Comparison of ENCODE assay signal across 11 cellular contexts in genomic region chr10:130189466-130190064, GRCh38. TPM values are rescaled to one million over a fixed set of nuclear protein-coding genes. Genes with fewer than 3 reads are reported as not detected.
A peak's percentile ranks its signal among the peaks of the same experiment; 100 is the strongest.
DNase-seq lines count a peak whose midpoint lies in the region; ATAC-seq, FAIRE-seq and TF ChIP-seq lines count a peak whose summit lies in the region.
"Had no signal": no experiment of that assay in that cellular context is flagged by ENCODE, and none has a peak within 500 bp of the region (broad histone marks: within the 10 kb centered on the region; RNA-seq: fewer than 3 reads in every experiment).

No MANE protein-coding gene starts in this region.

- TF ChIP-seq CTCF in RWPE1 (conservative IDR thresholded peaks at IDR 0.05; ENCODE audit: low read depth) (no peak), HepG2 (CRISPR knock-in tag; IDR thresholded peaks at IDR 0.05) (no peak), upper lobe of right lung (IDR thresholded peaks at IDR 0.05) (no peak)

- in situ Hi-C loops in HepG2 (cut with HindIII; ENCODE audit: extremely low pct_ligation_motif_present, low pct_unique_long_range_greater_than_20kb), result loop anchor here (25.0 kb wide), 1 partner anchor 1698 kb away; no protein-coding TSS in a partner anchor

- no peaks in the 10 kb centered on the region for H3K9me3 ChIP-seq in HepG2 (ENCODE audit: low read length)
- no peaks in the 10 kb centered on the region for H3K9me3 ChIP-seq in upper lobe of right lung
- H3K9me3 ChIP-seq: gastroesophageal sphincter, right lobe of liver had no signal

- whole genome bisulfite sequencing in HepG2 (ENCODE audit: low lambda C conversion rate), result 95% methylated on average over 5 of the region's 30 CpGs

- H2AFZ ChIP-seq in HepG2 (ENCODE audit: low read length), result no peak overlapping the region

- no peak for FAIRE-seq in HepG2 (lab: Jason Lieb, UNC)

- no peak for TF ChIP-seq POLR2A in HepG2 (IDR thresholded peaks at IDR 0.05; ENCODE audit: insufficient read depth in 1 of 2, low read depth in 2 of 2, low read length in 2 of 2)

- peak; percentile 16 for DNase-seq in stimulated activated CD4-positive, alpha-beta T cell treated with anti-CD3 and anti-CD28 coated beads, Interleukin-15, amount 100 ng/mL, for 24 hours
- DNase-seq in stimulated activated CD4-positive, alpha-beta T cell treated with anti-CD3 and anti-CD28 coated beads, Interleukin-4, amount 100 ng/mL, for 1 hour, result no peak
- no peak for DNase-seq in RWPE1 (ENCODE audit: low spot score)
- no peak for DNase-seq in HepG2 (ENCODE audit: low spot score)
- DNase-seq in upper lobe of right lung, result no peak
- DNase-seq in activated CD8-positive, alpha-beta memory T cell treated with anti-CD3 and anti-CD28 coated beads, Interleukin-2, amount 50 U/mL, for 48 hours, result no peak
- DNase-seq: NCI-H1417 treated with DMSO at 0.1 percent for 48 hours had no signal

- CTCF ChIA-PET in RWPE1 (lab: Yijun Ruan, JAX), result interaction anchor here (0.5 to 1.1 kb wide), 6 partner anchors 8 to 1685 kb away, joined by 3 to 7 read pairs (median 3); no protein-coding TSS in a partner anchor
- CTCF ChIA-PET in HepG2 (lab: Yijun Ruan, JAX; ENCODE audit: low intra/inter-chr PET ratio, low total read pairs), result no interaction called here

- no peaks in the 10 kb centered on the region for H4K20me1 ChIP-seq in HepG2 (ENCODE audit: insufficient read depth, low read length)

- peak; percentile 12 for ATAC-seq in HepG2
- ATAC-seq in upper lobe of right lung, result peak; percentile 0
- ATAC-seq in HG02970 (IDR thresholded peaks at IDR 0.05; ENCODE audit: low FRiP score, unreplicated experiment), result no peak
- ATAC-seq in HG02938 (IDR thresholded peaks at IDR 0.05; ENCODE audit: unreplicated experiment), result no peak

- H3K27ac ChIP-seq in RWPE1, result peak overlapping the region; percentile 82
- no peak overlapping the region for H3K27ac ChIP-seq in HepG2 (ENCODE audit: extremely low read length, insufficient read depth, low read length)
- no peak overlapping the region for H3K27ac ChIP-seq in upper lobe of right lung
- H3K27ac ChIP-seq: right lobe of liver had no signal

- H3K4me2 ChIP-seq in HepG2 (ENCODE audit: low read depth, low read length), result no peak overlapping the region; the same call in 1 of the 2 replicates

- no peak overlapping the region for H3K9ac ChIP-seq in HepG2 (ENCODE audit: insufficient read depth, low read depth, low read length)

- POLR2A ChIA-PET in RWPE1 (lab: Yijun Ruan, JAX; ENCODE audit: low non-redundant PET), result no interaction called here
- POLR2A ChIA-PET in HepG2 (lab: Yijun Ruan, JAX), result no interaction called here

- TF ChIP-seq EP300 in HepG2 (IDR thresholded peaks at IDR 0.05; ENCODE audit: low read depth in 2 of 2, low read length in 2 of 2) (no peak), HepG2 (CRISPR knock-in tag; IDR thresholded peaks at IDR 0.05; ENCODE audit: borderline replicate concordance) (no peak)

- BruUV-seq in HepG2 (replicated peaks; lab: Mats Ljungman, UMichigan), result no TSS peak

- H3K36me3 ChIP-seq in HepG2 (replicated peaks in 1 of 2; ENCODE audit: control insufficient read depth in 1 of 2, insufficient read depth in 2 of 2, low read length in 2 of 2) (peaks cover 1 to 12% of the 10 kb centered on the region in 2 experiments; a peak in 4 of 5 replicates), upper lobe of right lung (peaks cover 15% of the 10 kb centered on the region)

- no peaks in the 10 kb centered on the region for H3K79me2 ChIP-seq in HepG2 (ENCODE audit: insufficient read depth, low read length)

- no peaks in the 10 kb centered on the region for H3K27me3 ChIP-seq in HepG2 (ENCODE audit: control insufficient read depth in 1 of 2, insufficient read depth in 2 of 2, low read length in 2 of 2)
- peaks cover 5% of the 10 kb centered on the region for H3K27me3 ChIP-seq in upper lobe of right lung
- H3K27me3 ChIP-seq: right lobe of liver had no signal

- TF ChIP-seq RAD21 in HepG2 (CRISPR knock-in tag; IDR thresholded peaks at IDR 0.05), result no peak

- H3K4me3 ChIP-seq in HepG2 (replicated peaks in 1 of 3; ENCODE audit: insufficient read depth in 1 of 3, low read depth in 2 of 3, low read length in 3 of 3), result no peak overlapping the region
- H3K4me3 ChIP-seq in upper lobe of right lung, result no peak overlapping the region

- H3K4me1 ChIP-seq in HepG2 (ENCODE audit: insufficient read depth, low read length) (no peaks in the 10 kb centered on the region), upper lobe of right lung (peaks cover 7% of the 10 kb centered on the region)

- intact Hi-C loops in HepG2 (cut with micrococcal nuclease; ENCODE audit: unreplicated experiment) (no loop called here), upper lobe of right lung (cut with DNase I) (no loop called here)

TF ChIP-seq in HepG2, 621 proteins besides CTCF, POLR2A, EP300 and RAD21:
- TF ChIP-seq, protein P1, sequence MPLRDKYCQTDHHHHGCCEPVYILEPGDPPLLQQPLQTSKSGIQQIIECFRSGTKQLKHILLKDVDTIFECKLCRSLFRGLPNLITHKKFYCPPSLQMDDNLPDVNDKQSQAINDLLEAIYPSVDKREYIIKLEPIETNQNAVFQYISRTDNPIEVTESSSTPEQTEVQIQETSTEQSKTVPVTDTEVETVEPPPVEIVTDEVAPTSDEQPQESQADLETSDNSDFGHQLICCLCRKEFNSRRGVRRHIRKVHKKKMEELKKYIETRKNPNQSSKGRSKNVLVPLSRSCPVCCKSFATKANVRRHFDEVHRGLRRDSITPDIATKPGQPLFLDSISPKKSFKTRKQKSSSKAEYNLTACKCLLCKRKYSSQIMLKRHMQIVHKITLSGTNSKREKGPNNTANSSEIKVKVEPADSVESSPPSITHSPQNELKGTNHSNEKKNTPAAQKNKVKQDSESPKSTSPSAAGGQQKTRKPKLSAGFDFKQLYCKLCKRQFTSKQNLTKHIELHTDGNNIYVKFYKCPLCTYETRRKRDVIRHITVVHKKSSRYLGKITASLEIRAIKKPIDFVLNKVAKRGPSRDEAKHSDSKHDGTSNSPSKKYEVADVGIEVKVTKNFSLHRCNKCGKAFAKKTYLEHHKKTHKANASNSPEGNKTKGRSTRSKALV (CRISPR knock-in tag; IDR thresholded peaks at IDR 0.05), result no peak
- TF ChIP-seq ZNF569 (CRISPR knock-in tag; IDR thresholded peaks at IDR 0.05; ENCODE audit: borderline replicate concordance) (no peak), ZNF629 (CRISPR knock-in tag; conservative IDR thresholded peaks at IDR 0.05) (no peak), HOXD1 (CRISPR knock-in tag; IDR thresholded peaks at IDR 0.05) (no peak)

RNA-seq across cellular contexts. Expression of gene GLRX3, which starts 53.4 kb away (rescaled TPM):
- total RNA-seq in HepG2 (2016; rRNA removed; fragmentation: Illumina TruSeq; extraction: Trizol) (135 and 185 TPM in 2 replicates), upper lobe of right lung (53.1 TPM)
- total RNA-seq in HepG2 (2016; cell fraction: cytosol; rRNA removed; fragmentation: Illumina TruSeq; extraction: Trizol; ENCODE audit: low read depth), result 53.2 and 56.2 TPM in 2 replicates
- total RNA-seq in HepG2 (2016; cell fraction: insoluble cytoplasmic fraction; rRNA removed; fragmentation: Illumina TruSeq; extraction: Trizol), result 139 and 200 TPM in 2 replicates
- total RNA-seq in HepG2 (2016; cell fraction: membrane; rRNA removed; fragmentation: Illumina TruSeq; extraction: Trizol), result 74.0 and 76.4 TPM in 2 replicates
- 50.5 and 57.7 TPM in 2 replicates for total RNA-seq in HepG2 (2016; cell fraction: nucleus; rRNA removed; fragmentation: Illumina TruSeq; extraction: Trizol)
- polyA plus RNA-seq in HepG2 (2011; rRNA removed), result 67.1 and 91.4 TPM in 2 replicates
- 51.8 and 58.2 TPM in 2 replicates for polyA plus RNA-seq in HepG2 (2011; cell fraction: cytosol; rRNA removed)
- 29.6 and 40.4 TPM in 2 replicates for polyA plus RNA-seq in HepG2 (2011; cell fraction: nucleus; rRNA removed)
- polyA plus RNA-seq in HepG2 (2012), result 91.5 and 92.8 TPM in 2 replicates
- 52.7 and 54.0 TPM in 2 replicates for polyA plus RNA-seq in HepG2 (2016; cell fraction: cytosol; fragmentation: Illumina TruSeq; extraction: Trizol; ENCODE audit: low read depth)
- polyA plus RNA-seq in HepG2 (2016; cell fraction: insoluble cytoplasmic fraction; fragmentation: Illumina TruSeq; extraction: Trizol; ENCODE audit: low read depth), result 190 and 206 TPM in 2 replicates
- polyA plus RNA-seq in HepG2 (2016; cell fraction: membrane; fragmentation: Illumina TruSeq; extraction: Trizol; ENCODE audit: low read depth), result 63.1 and 66.1 TPM in 2 replicates
- 81.2 and 94.4 TPM in 2 replicates for polyA plus RNA-seq in HepG2 (2016; cell fraction: nucleus; fragmentation: Illumina TruSeq; extraction: Trizol; ENCODE audit: insufficient read depth, low read depth)
- 14.1 and 28.5 TPM in 2 replicates for polyA minus RNA-seq in HepG2 (2011; rRNA and poly(A)+ RNA removed; ENCODE audit: low replicate concordance)
- polyA minus RNA-seq in HepG2 (2011; cell fraction: cytosol; rRNA and poly(A)+ RNA removed), result 29.1 and 30.6 TPM in 2 replicates
- 48.8 and 52.1 TPM in 2 replicates for polyA minus RNA-seq in HepG2 (2011; cell fraction: nucleus; rRNA and poly(A)+ RNA removed)

Comparison
In these comparisons a context has a peak if more than half of its experiments do, and no peak if none do; other contexts are left out.
1. ATAC-seq: peak in HepG2 (single experiment) and upper lobe of right lung (single experiment); none in HG02970 (single experiment) and HG02938 (single experiment).